13 cellular contexts compared by ENCODE assay signal in genomic region chr5:53253421-53253871, GRCh38.
DNase-seq lines count a peak whose midpoint lies in the region; ATAC-seq, FAIRE-seq and TF ChIP-seq lines count a peak whose summit lies in the region.
"Had no signal": no experiment of that assay in that cellular context is flagged by ENCODE, and none has a peak within 500 bp of the region (broad histone marks: within the 10 kb centered on the region; RNA-seq: fewer than 3 reads in every experiment).

No MANE protein-coding gene starts in this region.

- H3K9ac ChIP-seq in keratinocyte (ENCODE audit: control insufficient read depth, extremely low read depth, insufficient read depth, low read length) (peak overlapping the region; percentile 52), neural progenitor cell (no peak overlapping the region)

- no peaks in the 10 kb centered on the region for H3K4me1 Mint-ChIP-seq in activated T-helper 17 cell treated with anti-CD3 and anti-CD28 coated beads, Interleukin-2, amount 50 U/mL, for 72 hours
- no peaks in the 10 kb centered on the region for H3K4me1 Mint-ChIP-seq in neural progenitor cell
- H3K4me1 Mint-ChIP-seq: brain had no signal

- H4K20me1 ChIP-seq in keratinocyte (ENCODE audit: control insufficient read depth, extremely low read depth, insufficient read depth, low read length): no peaks in the 10 kb centered on the region
- H4K20me1 ChIP-seq in neural progenitor cell (ENCODE audit: low read depth): no peaks in the 10 kb centered on the region

- H3K9me3 ChIP-seq in keratinocyte (ENCODE audit: control insufficient read depth, low read depth, low read length): no peaks in the 10 kb centered on the region
- no peaks in the 10 kb centered on the region for H3K9me3 ChIP-seq in neural progenitor cell (ENCODE audit: low read depth)
- H3K9me3 ChIP-seq: gastroesophageal sphincter had no signal

- no peaks in the 10 kb centered on the region for H3K36me3 Mint-ChIP-seq in activated T-helper 17 cell treated with anti-CD3 and anti-CD28 coated beads, Interleukin-2, amount 50 U/mL, for 72 hours (ENCODE audit: low read depth)
- no peaks in the 10 kb centered on the region for H3K36me3 Mint-ChIP-seq in neural progenitor cell
- H3K36me3 Mint-ChIP-seq: brain had no signal

- H3K9me1 ChIP-seq in keratinocyte (ENCODE audit: control insufficient read depth, extremely low read depth, insufficient read depth, low read length): no peaks in the 10 kb centered on the region

- H3K36me3 ChIP-seq in keratinocyte (ENCODE audit: control insufficient read depth in 2 of 2, extremely low read depth in 1 of 2, insufficient read depth in 2 of 2, low read length in 2 of 2) (peaks cover 0 to 2% of the 10 kb centered on the region in 2 experiments), neural progenitor cell (no peaks in the 10 kb centered on the region)
- H3K36me3 ChIP-seq: gastroesophageal sphincter had no signal

- H3K4me2 ChIP-seq in keratinocyte (ENCODE audit: control insufficient read depth, extremely low read depth, insufficient read depth, low read depth, low read length) (peak overlapping the region; percentile 43), neural progenitor cell (no peak overlapping the region)

- no peak overlapping the region for H3K4me3 Mint-ChIP-seq in activated T-helper 17 cell treated with anti-CD3 and anti-CD28 coated beads, Interleukin-2, amount 50 U/mL, for 72 hours
- no peak overlapping the region for H3K4me3 Mint-ChIP-seq in neural progenitor cell
- H3K4me3 Mint-ChIP-seq: activated CD4-positive, alpha-beta T cell treated with anti-CD3 and anti-CD28 coated beads, Interleukin-2, amount 10 ng/mL, durations not matched to agents 24 days and 14 days; brain had no signal

- peak; percentile 91 for FAIRE-seq in keratinocyte (lab: Jason Lieb, UNC)

- no peak overlapping the region for H3K27ac Mint-ChIP-seq in activated T-helper 17 cell treated with anti-CD3 and anti-CD28 coated beads, Interleukin-2, amount 50 U/mL, for 72 hours
- no peak overlapping the region for H3K27ac Mint-ChIP-seq in neural progenitor cell
- H3K27ac Mint-ChIP-seq: activated CD4-positive, alpha-beta T cell treated with anti-CD3 and anti-CD28 coated beads, Interleukin-2, amount 10 ng/mL, durations not matched to agents 24 days and 14 days; brain had no signal

- dilution Hi-C loops in keratinocyte (cut with MboI; ENCODE audit: extremely low pct_ligation_motif_present, low sequenced_read_pairs): no loop called here

- peaks cover 3% of the 10 kb centered on the region for H3K27me3 Mint-ChIP-seq in activated T-helper 17 cell treated with anti-CD3 and anti-CD28 coated beads, Interleukin-2, amount 50 U/mL, for 72 hours
- peaks cover 3% of the 10 kb centered on the region for H3K27me3 Mint-ChIP-seq in neural progenitor cell (ENCODE audit: insufficient read depth, low read depth)
- H3K27me3 Mint-ChIP-seq: brain had no signal

- ATAC-seq in activated T-helper 17 cell treated with anti-CD3 and anti-CD28 coated beads, Interleukin-2, amount 50 U/mL, for 72 hours (replicated peaks): peak; percentile 52
- ATAC-seq: gastroesophageal sphincter had no signal

- H3K4me3 ChIP-seq in Jurkat, Clone E6-1 (ENCODE audit: low read length): no peak overlapping the region
- H3K4me3 ChIP-seq in keratinocyte (ENCODE audit: control insufficient read depth in 2 of 3, extremely low read depth in 1 of 3, insufficient read depth in 2 of 3, low read depth in 1 of 3, low read length in 3 of 3) (peak overlapping the region in 1 of 3 experiments; percentile 49), neural progenitor cell (no peak overlapping the region)
- H3K4me3 ChIP-seq: gastroesophageal sphincter, lung had no signal

- H3K27me3 ChIP-seq in keratinocyte (ENCODE audit: control insufficient read depth, extremely low read depth, insufficient read depth, low read length): no peaks in the 10 kb centered on the region
- no peaks in the 10 kb centered on the region for H3K27me3 ChIP-seq in neural progenitor cell
- H3K27me3 ChIP-seq: gastroesophageal sphincter had no signal

- DNase-seq in EL (peak; percentile 97), keratinocyte (ENCODE audit: low read depth, low spot score) (peak; percentile 78), NCI-H82 treated with DMSO at 0.1 percent for 48 hours (lab: John Stamatoyannopoulos, UW; ENCODE audit: unreplicated experiment) (no peak), neural progenitor cell (ENCODE audit: low spot score) (no peak), epidermal melanocyte (ENCODE audit: insufficient read length, low spot score) (no peak)
- DNase-seq in Jurkat, Clone E6-1 (ENCODE audit: low read depth, low spot score): peak; percentile 76
- DNase-seq: activated CD4-positive, alpha-beta T cell treated with anti-CD3 and anti-CD28 coated beads, Interleukin-2, amount 10 ng/mL, durations not matched to agents 24 days and 14 days; NCI-H1436; retina had no signal

- H3K79me2 ChIP-seq in keratinocyte (ENCODE audit: control insufficient read depth, insufficient read depth, low read length): peaks cover 3% of the 10 kb centered on the region
- no peaks in the 10 kb centered on the region for H3K79me2 ChIP-seq in neural progenitor cell (ENCODE audit: low read depth)

- H2AFZ ChIP-seq in keratinocyte (ENCODE audit: control insufficient read depth, low read length) (no peak overlapping the region), neural progenitor cell (replicated peaks) (no peak overlapping the region)

- TF ChIP-seq CTCF in keratinocyte (optimal IDR thresholded peaks at IDR 0.05 in 1 of 3, IDR thresholded peaks at IDR 0.05 in 1 of 3, conservative IDR thresholded peaks at IDR 0.05 in 1 of 3; ENCODE audit: extremely low read depth in 1 of 3, insufficient read depth in 2 of 3, low read length in 3 of 3) (no peak), neural progenitor cell (IDR thresholded peaks at IDR 0.05) (no peak)

- H3K27ac ChIP-seq in keratinocyte (ENCODE audit: control insufficient read depth, insufficient read depth, low read length): peak overlapping the region; percentile 64
- H3K27ac ChIP-seq in neural progenitor cell: no peak overlapping the region
- H3K27ac ChIP-seq: gastroesophageal sphincter had no signal

- H3K9me3 Mint-ChIP-seq in activated T-helper 17 cell treated with anti-CD3 and anti-CD28 coated beads, Interleukin-2, amount 50 U/mL, for 72 hours: no peaks in the 10 kb centered on the region
- no peaks in the 10 kb centered on the region for H3K9me3 Mint-ChIP-seq in neural progenitor cell
- H3K9me3 Mint-ChIP-seq: activated CD4-positive, alpha-beta T cell treated with anti-CD3 and anti-CD28 coated beads, Interleukin-2, amount 10 ng/mL, durations not matched to agents 24 days and 14 days; brain had no signal

- no peaks in the 10 kb centered on the region for H3F3A ChIP-seq in neural progenitor cell (ENCODE audit: low read depth)

- peaks cover 64% of the 10 kb centered on the region for H3K4me1 ChIP-seq in keratinocyte (ENCODE audit: control insufficient read depth, extremely low read depth, insufficient read depth, low read length)
- H3K4me1 ChIP-seq in neural progenitor cell: no peaks in the 10 kb centered on the region

Comparison
In these comparisons a context has a peak if more than half of its experiments do, and no peak if none do; other contexts are left out.
1. DNase-seq: peak in EL (single experiment), Jurkat, Clone E6-1 (single experiment) and keratinocyte (single experiment); none in NCI-H82 treated with DMSO at 0.1 percent for 48 hours (single experiment), neural progenitor cell (single experiment) and epidermal melanocyte (single experiment).